Comparison of ENCODE assay signal across 11 cellular contexts in the genomic region with DNA sequence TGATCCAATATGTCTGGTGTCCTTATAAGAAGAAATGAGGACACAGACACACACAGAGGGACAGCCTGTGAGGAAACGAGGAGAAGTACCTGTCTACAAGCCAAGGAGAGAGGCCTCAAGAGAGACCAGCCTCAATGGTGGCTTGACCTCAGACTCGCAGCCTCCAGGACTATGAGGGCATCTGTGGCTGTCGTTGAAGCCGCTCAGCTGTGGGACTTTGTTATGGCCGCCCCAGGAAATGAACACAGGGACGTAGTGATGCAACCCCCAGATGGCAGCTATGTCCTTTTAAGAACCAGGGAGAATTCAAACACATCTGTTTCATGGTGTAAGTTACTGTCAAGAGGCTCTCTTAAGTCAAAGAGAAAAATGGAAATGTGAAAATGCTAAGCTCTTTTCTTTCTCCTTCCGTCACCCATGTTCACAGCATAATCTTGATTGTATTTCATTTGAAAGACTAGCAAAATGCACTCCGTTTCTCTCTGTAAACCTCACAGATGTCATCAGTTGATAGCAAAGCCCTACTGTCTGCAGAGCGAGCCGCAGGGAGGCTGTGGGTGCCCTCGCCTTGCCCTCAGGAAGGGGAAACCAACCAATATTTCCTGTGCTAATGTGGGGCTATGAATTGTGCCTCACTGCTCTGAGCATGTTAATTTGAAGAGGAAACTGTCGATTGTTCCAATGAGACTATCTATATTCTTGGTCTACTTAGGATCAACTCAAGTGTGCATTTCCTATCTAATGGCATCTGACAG. TPM values are rescaled to one million over a fixed set of nuclear protein-coding genes. Genes with fewer than 3 reads are reported as not detected.
A peak's percentile ranks its signal among the peaks of the same experiment; 100 is the strongest.
DNase-seq lines count a peak whose midpoint lies in the region; ATAC-seq, FAIRE-seq and TF ChIP-seq lines count a peak whose summit lies in the region.
"Had no signal": no experiment of that assay in that cellular context is flagged by ENCODE, and none has a peak within 500 bp of the region (broad histone marks: within the 10 kb centered on the region; RNA-seq: fewer than 3 reads in every experiment).

No MANE protein-coding gene starts in this region.

- H3K27ac Mint-ChIP-seq in glutamatergic neuron (ENCODE audit: unreplicated experiment): peak overlapping the region; percentile 29

- H3K4ac ChIP-seq in neuronal stem cell (ENCODE audit: low read length): no peak overlapping the region

- H3K18ac ChIP-seq in neuronal stem cell (ENCODE audit: low read length): no peak overlapping the region

- peak overlapping the region; percentile 68 for H3K9ac ChIP-seq in BLaER1
- no peak overlapping the region for H3K9ac ChIP-seq in neuronal stem cell (ENCODE audit: low read depth, low read length, poor library complexity)

- WGBS in neuronal stem cell (ENCODE audit: extremely low coverage in 2 of 2, insufficient read length in 2 of 2, insufficient replicate concordance in 1 of 2), 2 donors: no CpG with 5 or more reads among the region's 12 CpGs

- H2BK120ac ChIP-seq in neuronal stem cell (ENCODE audit: low read depth, low read length): no peak overlapping the region

- DNase-seq in activated CD4-positive, alpha-beta T cell treated with anti-CD3 and anti-CD28 coated beads, Interleukin-2, amount 50 U/mL, for 4 hours: peak; percentile 58 to 61
- no peak for DNase-seq in glutamatergic neuron
- no peak for DNase-seq in GM12892 (ENCODE audit: insufficient read length)
- no peak for DNase-seq in neuronal stem cell (ENCODE audit: low spot score)
- no peak for DNase-seq in NCI-H187 treated with DMSO at 0.1 percent for 48 hours (lab: John Stamatoyannopoulos, UW)
- DNase-seq: PC-9 had no signal

- H2AFZ ChIP-seq in neuronal stem cell (ENCODE audit: low read length): no peak overlapping the region
- H2AFZ ChIP-seq: PC-9 had no signal

- H4K20me1 ChIP-seq in BLaER1: no peaks in the 10 kb centered on the region

- H3K27ac ChIP-seq in BLaER1: peak overlapping the region; percentile 88
- no peak overlapping the region for H3K27ac ChIP-seq in neuronal stem cell (replicated peaks; ENCODE audit: low read length)
- H3K27ac ChIP-seq: PC-9 had no signal

- no peaks in the 10 kb centered on the region for H3K79me1 ChIP-seq in neuronal stem cell (ENCODE audit: low read depth, low read length)

- TF ChIP-seq CTCF in glutamatergic neuron (IDR thresholded peaks at IDR 0.05; ENCODE audit: partially characterized antibody, unreplicated experiment): no peak

- H3K9me3 ChIP-seq in BLaER1 (peaks cover 13% of the 10 kb centered on the region), neuronal stem cell (replicated peaks in 1 of 2; ENCODE audit: control insufficient read depth in 2 of 2, insufficient read depth in 1 of 2, low read depth in 1 of 2, low read length in 2 of 2) (no peaks in the 10 kb centered on the region)

- no peak overlapping the region for H3K4me3 Mint-ChIP-seq in glutamatergic neuron (ENCODE audit: unreplicated experiment)

- no peak overlapping the region for H2BK12ac ChIP-seq in neuronal stem cell (ENCODE audit: low read length)

- H3K36me3 ChIP-seq in BLaER1 (no peaks in the 10 kb centered on the region), neuronal stem cell (replicated peaks in 1 of 2; ENCODE audit: control insufficient read depth in 2 of 2, insufficient read depth in 2 of 2, low read length in 2 of 2) (no peaks in the 10 kb centered on the region)

- H3K36me3 Mint-ChIP-seq in glutamatergic neuron (ENCODE audit: unreplicated experiment): peaks cover 8% of the 10 kb centered on the region

- FAIRE-seq in GM12892 (lab: Jason Lieb, UNC): no peak
- FAIRE-seq: colon had no signal

- H3K27me3 ChIP-seq in BLaER1 (no peaks in the 10 kb centered on the region), neuronal stem cell (ENCODE audit: control insufficient read depth in 3 of 3, insufficient read depth in 3 of 3, low read depth in 1 of 3, low read length in 3 of 3) (no peaks in the 10 kb centered on the region)

- no peak overlapping the region for H2BK5ac ChIP-seq in neuronal stem cell (ENCODE audit: low read length)

- H3K27me3 Mint-ChIP-seq in glutamatergic neuron (ENCODE audit: unreplicated experiment): peaks cover 4% of the 10 kb centered on the region

- peaks cover 6% of the 10 kb centered on the region for H3K9me3 Mint-ChIP-seq in glutamatergic neuron (ENCODE audit: unreplicated experiment)

- H3K4me2 ChIP-seq in BLaER1: peak overlapping the region; percentile 97
- H3K4me2 ChIP-seq in neuronal stem cell (ENCODE audit: insufficient read depth, low read length, poor library complexity, severe bottlenecking): no peak overlapping the region
- H3K4me2 ChIP-seq: PC-9 had no signal

- H3K4me1 Mint-ChIP-seq in glutamatergic neuron (ENCODE audit: low read depth, unreplicated experiment): peaks cover 5% of the 10 kb centered on the region

- no peak overlapping the region for H4K8ac ChIP-seq in neuronal stem cell (ENCODE audit: low read depth, low read length)

- no peak overlapping the region for H3K14ac ChIP-seq in neuronal stem cell (ENCODE audit: low read length)

- H2AK5ac ChIP-seq in neuronal stem cell (ENCODE audit: low read depth, low read length): no peak overlapping the region

- H4K91ac ChIP-seq in neuronal stem cell (ENCODE audit: low read depth, low read length, poor library complexity): no peak overlapping the region

- no peak overlapping the region for H2BK15ac ChIP-seq in neuronal stem cell (ENCODE audit: low read length)

- H3K4me3 ChIP-seq in BLaER1: peak overlapping the region; percentile 49
- no peak overlapping the region for H3K4me3 ChIP-seq in neuronal stem cell (ENCODE audit: low read length in 2 of 2)
- H3K4me3 ChIP-seq: PC-9 had no signal

- ATAC-seq in HG03175 (IDR thresholded peaks at IDR 0.05; ENCODE audit: unreplicated experiment): peak; percentile 54
- ATAC-seq in HG03159 (IDR thresholded peaks at IDR 0.05; ENCODE audit: unreplicated experiment): no peak
- ATAC-seq: HCT116 had no signal

- TF ChIP-seq POLR2A in GM12892 (IDR thresholded peaks at IDR 0.05; ENCODE audit: low read depth, low read length): no peak

- H3K4me1 ChIP-seq in BLaER1 (peaks cover 70% of the 10 kb centered on the region), neuronal stem cell (ENCODE audit: control insufficient read depth in 2 of 2, insufficient read depth in 1 of 2, low read depth in 1 of 2, low read length in 2 of 2) (no peaks in the 10 kb centered on the region)

- H3K23ac ChIP-seq in neuronal stem cell (ENCODE audit: low read depth, low read length, poor library complexity): no peak overlapping the region

RNA-seq across cellular contexts. Expression of a gene that starts 21.3 kb away (rescaled TPM):
- total RNA-seq in glutamatergic neuron (ENCODE audit: unreplicated experiment): not detected
- 0.13 TPM for polyA plus RNA-seq in GM12892 (2012; ENCODE audit: missing spikeins)
- not detected for polyA plus RNA-seq in neuronal stem cell (2013, experiment 1 of 2)
- not detected for polyA plus RNA-seq in neuronal stem cell (2013, experiment 2 of 2)
- total RNA-seq: PC-9 had no signal

RNA-seq across cellular contexts. Expression of a gene that starts 29.2 kb away (rescaled TPM):
- total RNA-seq in glutamatergic neuron (ENCODE audit: unreplicated experiment): 0.71 TPM
- 7.2 TPM for polyA plus RNA-seq in GM12892 (2012; ENCODE audit: missing spikeins)
- not detected for polyA plus RNA-seq in neuronal stem cell (2013, experiment 1 of 2)
- not detected for polyA plus RNA-seq in neuronal stem cell (2013, experiment 2 of 2)

RNA-seq across cellular contexts. Expression of a gene that starts 58.7 kb away (rescaled TPM):
- not detected for total RNA-seq in glutamatergic neuron (ENCODE audit: unreplicated experiment)
- polyA plus RNA-seq in GM12892 (2012; ENCODE audit: missing spikeins): not detected
- not detected for polyA plus RNA-seq in neuronal stem cell (2013, experiment 1 of 2)
- polyA plus RNA-seq in neuronal stem cell (2013, experiment 2 of 2): not detected

Comparison
In these comparisons a context has a peak if more than half of its experiments do, and no peak if none do; other contexts are left out.
1. DNase-seq: peak in activated CD4-positive, alpha-beta T cell treated with anti-CD3 and anti-CD28 coated beads, Interleukin-2, amount 50 U/mL, for 4 hours (2 of 2); none in glutamatergic neuron (single experiment), GM12892 (single experiment), neuronal stem cell (single experiment) and NCI-H187 treated with DMSO at 0.1 percent for 48 hours (single experiment).